Comparison of ENCODE assay signal across 1 cellular context in the genomic region with DNA sequence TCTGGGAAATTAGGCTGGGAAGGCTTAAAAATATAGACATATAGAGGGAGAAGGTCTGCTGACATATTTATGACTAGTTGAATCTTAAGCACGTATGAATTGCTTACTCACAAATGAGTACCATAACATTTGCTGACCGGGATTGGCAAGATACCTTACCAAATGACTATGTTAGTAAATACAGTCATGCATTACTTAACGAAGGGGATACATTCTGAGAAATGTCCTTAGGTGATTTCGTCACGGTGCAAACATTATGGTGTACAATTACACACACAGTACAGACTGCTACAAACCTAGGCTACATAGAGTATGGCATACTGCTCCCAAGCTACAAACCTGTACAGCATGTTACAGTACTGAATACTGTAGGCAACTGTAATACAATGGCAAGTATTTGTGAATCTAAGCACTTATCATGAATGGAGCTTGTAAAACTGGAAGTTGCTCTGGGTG.
TF ChIP-seq lines count a peak whose summit lies in the region.

No MANE protein-coding gene starts in this region.

TF ChIP-seq in GM23338, 12 proteins besides CTCF, POLR2A, EP300 and RAD21 (continued from another document):
- TF ChIP-seq EZH2phosphoT487 (IDR thresholded peaks at IDR 0.05; ENCODE audit: unreplicated experiment) (no peak), ZNF114 (CRISPR knock-in tag; IDR thresholded peaks at IDR 0.05) (no peak)
- TF ChIP-seq, protein P1, sequence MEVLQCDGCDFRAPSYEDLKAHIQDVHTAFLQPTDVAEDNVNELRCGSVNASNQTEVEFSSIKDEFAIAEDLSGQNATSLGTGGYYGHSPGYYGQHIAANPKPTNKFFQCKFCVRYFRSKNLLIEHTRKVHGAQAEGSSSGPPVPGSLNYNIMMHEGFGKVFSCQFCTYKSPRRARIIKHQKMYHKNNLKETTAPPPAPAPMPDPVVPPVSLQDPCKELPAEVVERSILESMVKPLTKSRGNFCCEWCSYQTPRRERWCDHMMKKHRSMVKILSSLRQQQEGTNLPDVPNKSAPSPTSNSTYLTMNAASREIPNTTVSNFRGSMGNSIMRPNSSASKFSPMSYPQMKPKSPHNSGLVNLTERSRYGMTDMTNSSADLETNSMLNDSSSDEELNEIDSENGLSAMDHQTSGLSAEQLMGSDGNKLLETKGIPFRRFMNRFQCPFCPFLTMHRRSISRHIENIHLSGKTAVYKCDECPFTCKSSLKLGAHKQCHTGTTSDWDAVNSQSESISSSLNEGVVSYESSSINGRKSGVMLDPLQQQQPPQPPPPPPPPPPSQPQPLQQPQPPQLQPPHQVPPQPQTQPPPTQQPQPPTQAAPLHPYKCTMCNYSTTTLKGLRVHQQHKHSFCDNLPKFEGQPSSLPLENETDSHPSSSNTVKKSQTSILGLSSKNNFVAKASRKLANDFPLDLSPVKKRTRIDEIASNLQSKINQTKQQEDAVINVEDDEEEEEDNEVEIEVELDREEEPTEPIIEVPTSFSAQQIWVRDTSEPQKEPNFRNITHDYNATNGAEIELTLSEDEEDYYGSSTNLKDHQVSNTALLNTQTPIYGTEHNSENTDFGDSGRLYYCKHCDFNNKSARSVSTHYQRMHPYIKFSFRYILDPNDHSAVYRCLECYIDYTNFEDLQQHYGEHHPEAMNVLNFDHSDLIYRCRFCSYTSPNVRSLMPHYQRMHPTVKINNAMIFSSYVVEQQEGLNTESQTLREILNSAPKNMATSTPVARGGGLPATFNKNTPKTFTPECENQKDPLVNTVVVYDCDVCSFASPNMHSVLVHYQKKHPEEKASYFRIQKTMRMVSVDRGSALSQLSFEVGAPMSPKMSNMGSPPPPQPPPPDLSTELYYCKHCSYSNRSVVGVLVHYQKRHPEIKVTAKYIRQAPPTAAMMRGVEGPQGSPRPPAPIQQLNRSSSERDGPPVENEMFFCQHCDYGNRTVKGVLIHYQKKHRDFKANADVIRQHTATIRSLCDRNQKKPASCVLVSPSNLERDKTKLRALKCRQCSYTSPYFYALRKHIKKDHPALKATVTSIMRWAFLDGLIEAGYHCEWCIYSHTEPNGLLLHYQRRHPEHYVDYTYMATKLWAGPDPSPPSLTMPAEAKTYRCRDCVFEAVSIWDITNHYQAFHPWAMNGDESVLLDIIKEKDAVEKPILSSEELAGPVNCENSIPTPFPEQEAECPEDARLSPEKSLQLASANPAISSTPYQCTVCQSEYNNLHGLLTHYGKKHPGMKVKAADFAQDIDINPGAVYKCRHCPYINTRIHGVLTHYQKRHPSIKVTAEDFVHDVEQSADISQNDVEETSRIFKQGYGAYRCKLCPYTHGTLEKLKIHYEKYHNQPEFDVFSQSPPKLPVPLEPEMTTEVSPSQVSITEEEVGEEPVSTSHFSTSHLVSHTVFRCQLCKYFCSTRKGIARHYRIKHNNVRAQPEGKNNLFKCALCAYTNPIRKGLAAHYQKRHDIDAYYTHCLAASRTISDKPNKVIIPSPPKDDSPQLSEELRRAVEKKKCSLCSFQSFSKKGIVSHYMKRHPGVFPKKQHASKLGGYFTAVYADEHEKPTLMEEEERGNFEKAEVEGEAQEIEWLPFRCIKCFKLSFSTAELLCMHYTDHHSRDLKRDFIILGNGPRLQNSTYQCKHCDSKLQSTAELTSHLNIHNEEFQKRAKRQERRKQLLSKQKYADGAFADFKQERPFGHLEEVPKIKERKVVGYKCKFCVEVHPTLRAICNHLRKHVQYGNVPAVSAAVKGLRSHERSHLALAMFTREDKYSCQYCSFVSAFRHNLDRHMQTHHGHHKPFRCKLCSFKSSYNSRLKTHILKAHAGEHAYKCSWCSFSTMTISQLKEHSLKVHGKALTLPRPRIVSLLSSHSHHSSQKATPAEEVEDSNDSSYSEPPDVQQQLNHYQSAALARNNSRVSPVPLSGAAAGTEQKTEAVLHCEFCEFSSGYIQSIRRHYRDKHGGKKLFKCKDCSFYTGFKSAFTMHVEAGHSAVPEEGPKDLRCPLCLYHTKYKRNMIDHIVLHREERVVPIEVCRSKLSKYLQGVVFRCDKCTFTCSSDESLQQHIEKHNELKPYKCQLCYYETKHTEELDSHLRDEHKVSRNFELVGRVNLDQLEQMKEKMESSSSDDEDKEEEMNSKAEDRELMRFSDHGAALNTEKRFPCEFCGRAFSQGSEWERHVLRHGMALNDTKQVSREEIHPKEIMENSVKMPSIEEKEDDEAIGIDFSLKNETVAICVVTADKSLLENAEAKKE (CRISPR knock-in tag; IDR thresholded peaks at IDR 0.05) = no peak
